Comparison of ENCODE assay signal across 5 cellular contexts in the genomic region with DNA sequence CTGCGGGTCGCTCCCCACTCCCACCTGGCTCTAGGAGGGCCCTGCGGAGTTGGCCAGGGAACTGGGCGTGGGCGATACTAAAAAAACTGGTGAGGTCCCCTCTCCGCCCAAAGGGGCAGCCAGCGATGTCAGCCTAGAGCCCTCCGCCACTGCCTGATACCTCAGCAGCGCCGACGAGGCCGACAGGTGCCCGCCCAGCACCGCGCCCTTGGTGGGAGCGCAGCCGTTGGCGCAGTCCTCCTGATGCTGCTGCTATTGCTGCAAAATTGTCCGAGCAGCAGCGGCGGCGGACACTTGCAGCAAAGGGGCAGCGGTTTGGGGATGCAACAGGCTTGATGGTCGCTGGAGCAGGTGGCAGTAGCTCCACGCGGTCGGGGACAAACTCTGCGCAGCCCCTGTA. TPM values are rescaled to one million over a fixed set of nuclear protein-coding genes. Genes with fewer than 3 reads are reported as not detected.
"Had no signal": no experiment of that assay in that cellular context is flagged by ENCODE, and none has a peak within 500 bp of the region (broad histone marks: within the 10 kb centered on the region; RNA-seq: fewer than 3 reads in every experiment).

No MANE protein-coding gene starts in this region.

RNA-seq across cellular contexts. Expression of a gene that starts 2.0 kb away (rescaled TPM):
- total RNA-seq: GM23248, H4, H7, H9 had no signal
- polyA plus RNA-seq: GM23248, H1 had no signal
